ENCODE assay signal across 16 cellular contexts in the genomic region with DNA sequence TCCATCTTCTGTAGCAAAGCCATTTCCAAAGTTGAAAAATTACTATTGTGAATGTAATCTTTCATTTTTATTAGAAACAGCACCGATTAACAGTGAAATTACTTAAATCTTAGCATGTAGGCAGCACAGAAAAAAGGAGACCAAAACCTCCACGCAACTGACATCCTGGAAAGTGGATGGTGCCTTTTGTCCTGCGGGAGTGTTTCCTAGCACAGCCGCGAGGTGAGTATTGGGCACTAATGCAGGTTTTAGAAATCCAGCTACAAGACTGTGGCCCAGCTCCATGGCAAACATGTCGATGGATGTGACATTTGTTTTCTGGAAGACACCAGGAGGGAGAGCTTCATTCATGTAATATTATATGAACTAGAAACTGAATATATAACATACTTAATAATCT.
"Had no signal": no experiment of that assay in that cellular context is flagged by ENCODE, and none has a peak within 500 bp of the region (broad histone marks: within the 10 kb centered on the region; RNA-seq: fewer than 3 reads in every experiment).

No MANE protein-coding gene starts in this region.

- DNase-seq: activated CD4-positive, alpha-beta T cell treated with anti-CD3 and anti-CD28 coated beads, Interleukin-2, amount 50 U/mL, for 4 hours; activated gamma-delta T cell treated with Interleukin-2 at 50 U/mL for 16 hours; activated naive CD8-positive, alpha-beta T cell treated with anti-CD3 and anti-CD28 coated beads, Interleukin-2, amount 10 ng/mL, durations not matched to agents 7 days and 5 days; activated T-cell treated with anti-CD3 and anti-CD28 coated beads, Interleukin-2, amount 50 U/mL, for 4 hours; aorta; foreskin fibroblast; heart left ventricle; islet precursor cell; left lung; mesenchymal stem cell; stimulated activated CD4-positive, alpha-beta T cell treated with anti-CD3 and anti-CD28 coated beads, Interleukin-2, amount 100 ng/mL, for 48 hours; stomach; tibial artery had no signal

- H3K4me3 ChIP-seq: breast epithelium, esophagus muscularis mucosa, heart left ventricle, left lung, stomach, tibial artery had no signal

- H3K27ac Mint-ChIP-seq: activated naive CD8-positive, alpha-beta T cell treated with anti-CD3 and anti-CD28 coated beads, Interleukin-2, amount 10 ng/mL, durations not matched to agents 7 days and 5 days had no signal

- H3K9me3 ChIP-seq: breast epithelium, esophagus muscularis mucosa, heart left ventricle, stomach, tibial artery had no signal

- H3K27ac ChIP-seq: breast epithelium, esophagus muscularis mucosa, heart left ventricle, left lung, stomach, tibial artery had no signal

- H3K36me3 ChIP-seq: breast epithelium had no signal

- ATAC-seq: activated CD4-positive, CD25-positive, alpha-beta regulatory T cell treated with anti-CD3 and anti-CD28 coated beads, Interleukin-2, amount 50 U/mL, for 24 hours; activated T-cell treated with anti-CD3 and anti-CD28 coated beads, Interleukin-2, amount 50 U/mL, for 4 hours; left lung had no signal

- H3K4me3 Mint-ChIP-seq: activated naive CD8-positive, alpha-beta T cell treated with anti-CD3 and anti-CD28 coated beads, Interleukin-2, amount 10 ng/mL, durations not matched to agents 7 days and 5 days; activated T-cell treated with anti-CD3 and anti-CD28 coated beads, Interleukin-2, amount 50 U/mL, for 4 hours had no signal

- H3K27me3 Mint-ChIP-seq: activated naive CD8-positive, alpha-beta T cell treated with anti-CD3 and anti-CD28 coated beads, Interleukin-2, amount 10 ng/mL, durations not matched to agents 7 days and 5 days had no signal

- H3K4me1 ChIP-seq: breast epithelium, left lung, stomach had no signal

- H3K27me3 ChIP-seq: breast epithelium, esophagus muscularis mucosa, heart left ventricle, left lung, stomach, tibial artery had no signal

- H3K9me3 Mint-ChIP-seq: activated naive CD8-positive, alpha-beta T cell treated with anti-CD3 and anti-CD28 coated beads, Interleukin-2, amount 10 ng/mL, durations not matched to agents 7 days and 5 days; activated T-cell treated with anti-CD3 and anti-CD28 coated beads, Interleukin-2, amount 50 U/mL, for 4 hours had no signal
